ENCODE assay signal across 8 cellular contexts in genomic region chr16:7518158-7518557, GRCh38.
"Had no signal": no experiment of that assay in that cellular context is flagged by ENCODE, and none has a peak within 500 bp of the region (broad histone marks: within the 10 kb centered on the region; RNA-seq: fewer than 3 reads in every experiment).

No MANE protein-coding gene starts in this region.

- H3K27ac ChIP-seq: GM23248 had no signal

- H3K9me3 ChIP-seq: HAP-1 had no signal

- FAIRE-seq: HTR-8/SVneo had no signal

- H3K4me1 ChIP-seq: HAP-1 had no signal

- H3K4me3 ChIP-seq: GM23248, HAP-1 had no signal

- H2AFZ ChIP-seq: GM23248 had no signal

- H3K9ac ChIP-seq: GM23248 had no signal

- H3K36me3 ChIP-seq: HAP-1 had no signal

- DNase-seq: GM23248, GOT3, H7, HFFc6, KBM-7 had no signal

- ATAC-seq: HCT116 had no signal
